In genomic region chr18:76491801-76492668, GRCh38 we compare ENCODE assay signal across 1 cellular context.
A peak's percentile ranks its signal among the peaks of the same experiment; 100 is the strongest.
TF ChIP-seq lines count a peak whose summit lies in the region.

No MANE protein-coding gene starts in this region.

TF ChIP-seq in HEK293, 187 proteins besides CTCF, POLR2A, EP300 and RAD21 (continued from another document and continues in another):
- TF ChIP-seq ZNF692 (tag by site-specific recombination; IDR thresholded peaks at IDR 0.05) (peak; percentile 47; the same call in 1 of the 2 replicates), ZBTB26 (tag by site-specific recombination; optimal IDR thresholded peaks at IDR 0.05) (peak; percentile 78), SCRT1 (tag by site-specific recombination; IDR thresholded peaks at IDR 0.05; ENCODE audit: borderline replicate concordance) (no peak), SP2 (tag by site-specific recombination; IDR thresholded peaks at IDR 0.05) (peak; percentile 38; the same call in 1 of the 2 replicates), ZNF169 (tag by site-specific recombination; IDR thresholded peaks at IDR 0.05) (no peak), ZNF423 (tag by site-specific recombination; IDR thresholded peaks at IDR 0.05) (peak; percentile 58; the same call in 1 of the 2 replicates), ZNF398 (tag by site-specific recombination; IDR thresholded peaks at IDR 0.05) (peak; percentile 83), ZNF701 (tag by site-specific recombination; IDR thresholded peaks at IDR 0.05) (no peak), ZNF660 (tag by site-specific recombination; IDR thresholded peaks at IDR 0.05) (no peak), ZSCAN18 (tag by site-specific recombination; IDR thresholded peaks at IDR 0.05) (no peak), HIC1 (tag by site-specific recombination; IDR thresholded peaks at IDR 0.05) (0 out of 2 replicates have a peak, but pooled peaks have one; percentile 30), ZNF629 (tag by site-specific recombination; IDR thresholded peaks at IDR 0.05) (0 out of 2 replicates have a peak, but pooled peaks have one; percentile 10), MZF1 (tag by site-specific recombination; IDR thresholded peaks at IDR 0.05; ENCODE audit: borderline replicate concordance) (no peak), ZNF324 (tag by site-specific recombination; IDR thresholded peaks at IDR 0.05) (0 out of 2 replicates have a peak, but pooled peaks have one; percentile 28), ZNF341 (tag by site-specific recombination; IDR thresholded peaks at IDR 0.05; ENCODE audit: low read depth) (peak; percentile 51), ZEB2 (tag by site-specific recombination; IDR thresholded peaks at IDR 0.05) (peak; percentile 75), BCL11B (tag by site-specific recombination; IDR thresholded peaks at IDR 0.05; ENCODE audit: low read depth) (0 out of 2 replicates have a peak, but pooled peaks have one; percentile 29), ZNF558 (tag by site-specific recombination; IDR thresholded peaks at IDR 0.05) (no peak), ZXDB (tag by site-specific recombination; IDR thresholded peaks at IDR 0.05) (peak; percentile 97), ZNF658 (tag by site-specific recombination; IDR thresholded peaks at IDR 0.05) (no peak), ZNF366 (tag by site-specific recombination; conservative IDR thresholded peaks at IDR 0.05) (peak; percentile 18; the same call in 1 of the 2 replicates), PATZ1 (tag by site-specific recombination; IDR thresholded peaks at IDR 0.05) (peak; percentile 88), ELK4 (IDR thresholded peaks at IDR 0.05; ENCODE audit: borderline replicate concordance, low read depth, low read length) (no peak), IKZF3 (tag by site-specific recombination; IDR thresholded peaks at IDR 0.05) (peak; percentile 37; the same call in 1 of the 2 replicates), ZNF140 (tag by site-specific recombination; IDR thresholded peaks at IDR 0.05) (no peak), FEZF1 (tag by site-specific recombination; IDR thresholded peaks at IDR 0.05) (no peak), KLF10 (tag by site-specific recombination; IDR thresholded peaks at IDR 0.05) (peak; percentile 39; the same call in 1 of the 2 replicates), ZNF624 (tag by site-specific recombination; IDR thresholded peaks at IDR 0.05) (no peak), KLF9 (tag by site-specific recombination; IDR thresholded peaks at IDR 0.05; ENCODE audit: low read depth) (peak; percentile 69), ZIC2 (tag by site-specific recombination; IDR thresholded peaks at IDR 0.05) (peak; percentile 90), ZNF114 (tag by site-specific recombination; IDR thresholded peaks at IDR 0.05) (no peak), KLF7 (tag by site-specific recombination; IDR thresholded peaks at IDR 0.05; ENCODE audit: borderline replicate concordance) (peak; percentile 47; the same call in 1 of the 2 replicates), ZNF792 (tag by site-specific recombination; IDR thresholded peaks at IDR 0.05) (peak; percentile 19; the same call in 1 of the 2 replicates), PRDM10 (tag by site-specific recombination; IDR thresholded peaks at IDR 0.05) (0 out of 2 replicates have a peak, but pooled peaks have one; percentile 16), SCRT2 (tag by site-specific recombination; IDR thresholded peaks at IDR 0.05) (no peak), KLF8 (tag by site-specific recombination; IDR thresholded peaks at IDR 0.05) (peak; percentile 46), YY1 (tag by site-specific recombination; IDR thresholded peaks at IDR 0.05) (no peak), GLIS1 (tag by site-specific recombination; IDR thresholded peaks at IDR 0.05) (peak; percentile 99), SP7 (tag by site-specific recombination; IDR thresholded peaks at IDR 0.05) (peak; percentile 74), OSR2 (tag by site-specific recombination; IDR thresholded peaks at IDR 0.05) (peak; percentile 33), ZNF645 (tag by site-specific recombination; IDR thresholded peaks at IDR 0.05) (no peak), ZBTB10 (tag by site-specific recombination; IDR thresholded peaks at IDR 0.05) (peak; percentile 56; the same call in 1 of the 2 replicates)
